1 cellular context compared by ENCODE assay signal in the genomic region with DNA sequence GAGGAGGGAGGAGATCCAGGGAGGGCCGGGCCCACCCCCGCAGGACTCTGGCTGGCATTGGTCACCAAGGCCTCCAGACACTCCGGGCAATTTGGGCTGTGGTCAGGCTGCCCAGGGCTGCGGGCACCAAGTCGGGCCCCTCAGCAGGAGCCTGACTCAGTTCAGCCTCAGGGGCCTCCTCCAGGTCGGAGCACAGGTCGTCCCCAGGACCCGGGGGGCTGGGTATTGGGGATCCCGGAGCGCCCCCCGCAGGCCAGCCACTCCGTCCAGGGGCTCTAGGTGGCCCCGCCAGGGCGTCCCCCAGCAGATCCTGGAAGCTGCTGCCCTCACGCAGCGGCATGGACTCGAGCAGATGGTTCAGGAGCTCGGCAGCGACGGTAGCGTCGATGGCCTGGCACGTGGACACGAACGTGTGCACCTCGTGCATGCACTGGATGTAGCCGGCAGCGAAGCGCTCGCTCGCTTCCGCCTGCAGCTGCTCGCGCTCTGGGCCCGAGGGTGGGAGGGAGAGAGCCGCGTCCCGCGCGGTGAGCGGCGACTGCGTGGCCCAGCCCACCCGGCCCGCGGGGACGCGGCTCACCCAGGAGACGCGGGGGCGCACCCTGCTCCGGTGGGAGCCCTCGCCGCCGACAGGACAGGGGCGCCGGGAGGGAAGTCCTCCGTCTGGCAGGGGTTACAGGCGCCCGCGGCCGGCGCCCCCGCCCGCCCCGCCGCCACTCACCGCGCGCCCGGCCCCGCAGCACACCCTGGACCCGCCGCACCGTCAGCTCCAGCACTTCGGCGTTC.
TF ChIP-seq lines count a peak whose summit lies in the region.

No MANE protein-coding gene starts in this region.

TF ChIP-seq in WTC11, 78 proteins besides CTCF, POLR2A, EP300 and RAD21 (continued from another document and continues in another):
- TF ChIP-seq FOXP1 (CRISPR knock-in tag; IDR thresholded peaks at IDR 0.05; ENCODE audit: borderline replicate concordance) (peak; percentile 100), JUN (CRISPR knock-in tag; IDR thresholded peaks at IDR 0.05) (peak; percentile 99), OVOL2 (CRISPR knock-in tag; IDR thresholded peaks at IDR 0.05; ENCODE audit: borderline replicate concordance) (no peak), TP53 (CRISPR knock-in tag; IDR thresholded peaks at IDR 0.05) (peak; percentile 99), ZNF219 (CRISPR knock-in tag; IDR thresholded peaks at IDR 0.05; ENCODE audit: borderline replicate concordance) (peak; percentile 99), ZBTB21 (CRISPR knock-in tag; IDR thresholded peaks at IDR 0.05; ENCODE audit: borderline replicate concordance) (peak; percentile 96), NFATC4 (CRISPR knock-in tag; IDR thresholded peaks at IDR 0.05) (no peak), JAZF1 (CRISPR knock-in tag; IDR thresholded peaks at IDR 0.05) (no peak), RORB (CRISPR knock-in tag; IDR thresholded peaks at IDR 0.05) (no peak), GTF2I (CRISPR knock-in tag; conservative IDR thresholded peaks at IDR 0.05) (no peak), GRHL2 (CRISPR knock-in tag; IDR thresholded peaks at IDR 0.05; ENCODE audit: insufficient replicate concordance, severe bottlenecking) (no peak), ZNF263 (CRISPR knock-in tag; IDR thresholded peaks at IDR 0.05; ENCODE audit: low read depth) (peak; percentile 84; the same call in 1 of the 2 replicates), MXD4 (CRISPR knock-in tag; IDR thresholded peaks at IDR 0.05; ENCODE audit: borderline replicate concordance) (no peak), RELA (CRISPR knock-in tag; IDR thresholded peaks at IDR 0.05; ENCODE audit: borderline replicate concordance) (peak; percentile 100), ZNF423 (CRISPR knock-in tag; IDR thresholded peaks at IDR 0.05) (no peak), NFE2L1 (CRISPR knock-in tag; IDR thresholded peaks at IDR 0.05) (peak; percentile 99), ZNF317 (CRISPR knock-in tag; IDR thresholded peaks at IDR 0.05; ENCODE audit: borderline replicate concordance, low read depth) (peak; percentile 79; the same call in 1 of the 2 replicates), ZNF671 (CRISPR knock-in tag; IDR thresholded peaks at IDR 0.05) (no peak), CBFB (CRISPR knock-in tag; IDR thresholded peaks at IDR 0.05; ENCODE audit: low read depth) (no peak), EMX1 (CRISPR knock-in tag; IDR thresholded peaks at IDR 0.05) (no peak), IRF2 (CRISPR knock-in tag; IDR thresholded peaks at IDR 0.05; ENCODE audit: borderline replicate concordance, low read depth) (peak; percentile 93), CREB1 (CRISPR knock-in tag; IDR thresholded peaks at IDR 0.05) (peak; percentile 99), FOXJ3 (CRISPR knock-in tag; IDR thresholded peaks at IDR 0.05; ENCODE audit: borderline replicate concordance) (peak; percentile 83; the same call in 1 of the 2 replicates)
- TF ChIP-seq, protein P1, sequence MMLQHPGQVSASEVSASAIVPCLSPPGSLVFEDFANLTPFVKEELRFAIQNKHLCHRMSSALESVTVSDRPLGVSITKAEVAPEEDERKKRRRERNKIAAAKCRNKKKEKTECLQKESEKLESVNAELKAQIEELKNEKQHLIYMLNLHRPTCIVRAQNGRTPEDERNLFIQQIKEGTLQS (CRISPR knock-in tag; conservative IDR thresholded peaks at IDR 0.05), result peak; percentile 98
- TF ChIP-seq, protein P2, sequence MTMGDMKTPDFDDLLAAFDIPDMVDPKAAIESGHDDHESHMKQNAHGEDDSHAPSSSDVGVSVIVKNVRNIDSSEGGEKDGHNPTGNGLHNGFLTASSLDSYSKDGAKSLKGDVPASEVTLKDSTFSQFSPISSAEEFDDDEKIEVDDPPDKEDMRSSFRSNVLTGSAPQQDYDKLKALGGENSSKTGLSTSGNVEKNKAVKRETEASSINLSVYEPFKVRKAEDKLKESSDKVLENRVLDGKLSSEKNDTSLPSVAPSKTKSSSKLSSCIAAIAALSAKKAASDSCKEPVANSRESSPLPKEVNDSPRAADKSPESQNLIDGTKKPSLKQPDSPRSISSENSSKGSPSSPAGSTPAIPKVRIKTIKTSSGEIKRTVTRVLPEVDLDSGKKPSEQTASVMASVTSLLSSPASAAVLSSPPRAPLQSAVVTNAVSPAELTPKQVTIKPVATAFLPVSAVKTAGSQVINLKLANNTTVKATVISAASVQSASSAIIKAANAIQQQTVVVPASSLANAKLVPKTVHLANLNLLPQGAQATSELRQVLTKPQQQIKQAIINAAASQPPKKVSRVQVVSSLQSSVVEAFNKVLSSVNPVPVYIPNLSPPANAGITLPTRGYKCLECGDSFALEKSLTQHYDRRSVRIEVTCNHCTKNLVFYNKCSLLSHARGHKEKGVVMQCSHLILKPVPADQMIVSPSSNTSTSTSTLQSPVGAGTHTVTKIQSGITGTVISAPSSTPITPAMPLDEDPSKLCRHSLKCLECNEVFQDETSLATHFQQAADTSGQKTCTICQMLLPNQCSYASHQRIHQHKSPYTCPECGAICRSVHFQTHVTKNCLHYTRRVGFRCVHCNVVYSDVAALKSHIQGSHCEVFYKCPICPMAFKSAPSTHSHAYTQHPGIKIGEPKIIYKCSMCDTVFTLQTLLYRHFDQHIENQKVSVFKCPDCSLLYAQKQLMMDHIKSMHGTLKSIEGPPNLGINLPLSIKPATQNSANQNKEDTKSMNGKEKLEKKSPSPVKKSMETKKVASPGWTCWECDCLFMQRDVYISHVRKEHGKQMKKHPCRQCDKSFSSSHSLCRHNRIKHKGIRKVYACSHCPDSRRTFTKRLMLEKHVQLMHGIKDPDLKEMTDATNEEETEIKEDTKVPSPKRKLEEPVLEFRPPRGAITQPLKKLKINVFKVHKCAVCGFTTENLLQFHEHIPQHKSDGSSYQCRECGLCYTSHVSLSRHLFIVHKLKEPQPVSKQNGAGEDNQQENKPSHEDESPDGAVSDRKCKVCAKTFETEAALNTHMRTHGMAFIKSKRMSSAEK (CRISPR knock-in tag; IDR thresholded peaks at IDR 0.05; ENCODE audit: borderline replicate concordance), result no peak
- TF ChIP-seq, protein P3, sequence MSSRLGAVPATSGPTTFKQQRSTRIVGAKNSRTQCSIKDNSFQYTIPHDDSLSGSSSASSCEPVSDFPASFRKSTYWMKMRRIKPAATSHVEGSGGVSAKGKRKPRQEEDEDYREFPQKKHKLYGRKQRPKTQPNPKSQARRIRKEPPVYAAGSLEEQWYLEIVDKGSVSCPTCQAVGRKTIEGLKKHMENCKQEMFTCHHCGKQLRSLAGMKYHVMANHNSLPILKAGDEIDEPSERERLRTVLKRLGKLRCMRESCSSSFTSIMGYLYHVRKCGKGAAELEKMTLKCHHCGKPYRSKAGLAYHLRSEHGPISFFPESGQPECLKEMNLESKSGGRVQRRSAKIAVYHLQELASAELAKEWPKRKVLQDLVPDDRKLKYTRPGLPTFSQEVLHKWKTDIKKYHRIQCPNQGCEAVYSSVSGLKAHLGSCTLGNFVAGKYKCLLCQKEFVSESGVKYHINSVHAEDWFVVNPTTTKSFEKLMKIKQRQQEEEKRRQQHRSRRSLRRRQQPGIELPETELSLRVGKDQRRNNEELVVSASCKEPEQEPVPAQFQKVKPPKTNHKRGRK (CRISPR knock-in tag; IDR thresholded peaks at IDR 0.05; ENCODE audit: borderline replicate concordance), result peak; percentile 87; the same call in 1 of the 2 replicates
- TF ChIP-seq, protein P4, sequence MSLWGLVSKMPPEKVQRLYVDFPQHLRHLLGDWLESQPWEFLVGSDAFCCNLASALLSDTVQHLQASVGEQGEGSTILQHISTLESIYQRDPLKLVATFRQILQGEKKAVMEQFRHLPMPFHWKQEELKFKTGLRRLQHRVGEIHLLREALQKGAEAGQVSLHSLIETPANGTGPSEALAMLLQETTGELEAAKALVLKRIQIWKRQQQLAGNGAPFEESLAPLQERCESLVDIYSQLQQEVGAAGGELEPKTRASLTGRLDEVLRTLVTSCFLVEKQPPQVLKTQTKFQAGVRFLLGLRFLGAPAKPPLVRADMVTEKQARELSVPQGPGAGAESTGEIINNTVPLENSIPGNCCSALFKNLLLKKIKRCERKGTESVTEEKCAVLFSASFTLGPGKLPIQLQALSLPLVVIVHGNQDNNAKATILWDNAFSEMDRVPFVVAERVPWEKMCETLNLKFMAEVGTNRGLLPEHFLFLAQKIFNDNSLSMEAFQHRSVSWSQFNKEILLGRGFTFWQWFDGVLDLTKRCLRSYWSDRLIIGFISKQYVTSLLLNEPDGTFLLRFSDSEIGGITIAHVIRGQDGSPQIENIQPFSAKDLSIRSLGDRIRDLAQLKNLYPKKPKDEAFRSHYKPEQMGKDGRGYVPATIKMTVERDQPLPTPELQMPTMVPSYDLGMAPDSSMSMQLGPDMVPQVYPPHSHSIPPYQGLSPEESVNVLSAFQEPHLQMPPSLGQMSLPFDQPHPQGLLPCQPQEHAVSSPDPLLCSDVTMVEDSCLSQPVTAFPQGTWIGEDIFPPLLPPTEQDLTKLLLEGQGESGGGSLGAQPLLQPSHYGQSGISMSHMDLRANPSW (CRISPR knock-in tag; conservative IDR thresholded peaks at IDR 0.05; ENCODE audit: low read depth), result no peak
- TF ChIP-seq, protein P5, sequence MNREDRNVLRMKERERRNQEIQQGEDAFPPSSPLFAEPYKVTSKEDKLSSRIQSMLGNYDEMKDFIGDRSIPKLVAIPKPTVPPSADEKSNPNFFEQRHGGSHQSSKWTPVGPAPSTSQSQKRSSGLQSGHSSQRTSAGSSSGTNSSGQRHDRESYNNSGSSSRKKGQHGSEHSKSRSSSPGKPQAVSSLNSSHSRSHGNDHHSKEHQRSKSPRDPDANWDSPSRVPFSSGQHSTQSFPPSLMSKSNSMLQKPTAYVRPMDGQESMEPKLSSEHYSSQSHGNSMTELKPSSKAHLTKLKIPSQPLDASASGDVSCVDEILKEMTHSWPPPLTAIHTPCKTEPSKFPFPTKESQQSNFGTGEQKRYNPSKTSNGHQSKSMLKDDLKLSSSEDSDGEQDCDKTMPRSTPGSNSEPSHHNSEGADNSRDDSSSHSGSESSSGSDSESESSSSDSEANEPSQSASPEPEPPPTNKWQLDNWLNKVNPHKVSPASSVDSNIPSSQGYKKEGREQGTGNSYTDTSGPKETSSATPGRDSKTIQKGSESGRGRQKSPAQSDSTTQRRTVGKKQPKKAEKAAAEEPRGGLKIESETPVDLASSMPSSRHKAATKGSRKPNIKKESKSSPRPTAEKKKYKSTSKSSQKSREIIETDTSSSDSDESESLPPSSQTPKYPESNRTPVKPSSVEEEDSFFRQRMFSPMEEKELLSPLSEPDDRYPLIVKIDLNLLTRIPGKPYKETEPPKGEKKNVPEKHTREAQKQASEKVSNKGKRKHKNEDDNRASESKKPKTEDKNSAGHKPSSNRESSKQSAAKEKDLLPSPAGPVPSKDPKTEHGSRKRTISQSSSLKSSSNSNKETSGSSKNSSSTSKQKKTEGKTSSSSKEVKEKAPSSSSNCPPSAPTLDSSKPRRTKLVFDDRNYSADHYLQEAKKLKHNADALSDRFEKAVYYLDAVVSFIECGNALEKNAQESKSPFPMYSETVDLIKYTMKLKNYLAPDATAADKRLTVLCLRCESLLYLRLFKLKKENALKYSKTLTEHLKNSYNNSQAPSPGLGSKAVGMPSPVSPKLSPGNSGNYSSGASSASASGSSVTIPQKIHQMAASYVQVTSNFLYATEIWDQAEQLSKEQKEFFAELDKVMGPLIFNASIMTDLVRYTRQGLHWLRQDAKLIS (CRISPR knock-in tag; IDR thresholded peaks at IDR 0.05; ENCODE audit: borderline replicate concordance), result peak; percentile 97; the same call in 1 of the 2 replicates
- TF ChIP-seq, protein P6, sequence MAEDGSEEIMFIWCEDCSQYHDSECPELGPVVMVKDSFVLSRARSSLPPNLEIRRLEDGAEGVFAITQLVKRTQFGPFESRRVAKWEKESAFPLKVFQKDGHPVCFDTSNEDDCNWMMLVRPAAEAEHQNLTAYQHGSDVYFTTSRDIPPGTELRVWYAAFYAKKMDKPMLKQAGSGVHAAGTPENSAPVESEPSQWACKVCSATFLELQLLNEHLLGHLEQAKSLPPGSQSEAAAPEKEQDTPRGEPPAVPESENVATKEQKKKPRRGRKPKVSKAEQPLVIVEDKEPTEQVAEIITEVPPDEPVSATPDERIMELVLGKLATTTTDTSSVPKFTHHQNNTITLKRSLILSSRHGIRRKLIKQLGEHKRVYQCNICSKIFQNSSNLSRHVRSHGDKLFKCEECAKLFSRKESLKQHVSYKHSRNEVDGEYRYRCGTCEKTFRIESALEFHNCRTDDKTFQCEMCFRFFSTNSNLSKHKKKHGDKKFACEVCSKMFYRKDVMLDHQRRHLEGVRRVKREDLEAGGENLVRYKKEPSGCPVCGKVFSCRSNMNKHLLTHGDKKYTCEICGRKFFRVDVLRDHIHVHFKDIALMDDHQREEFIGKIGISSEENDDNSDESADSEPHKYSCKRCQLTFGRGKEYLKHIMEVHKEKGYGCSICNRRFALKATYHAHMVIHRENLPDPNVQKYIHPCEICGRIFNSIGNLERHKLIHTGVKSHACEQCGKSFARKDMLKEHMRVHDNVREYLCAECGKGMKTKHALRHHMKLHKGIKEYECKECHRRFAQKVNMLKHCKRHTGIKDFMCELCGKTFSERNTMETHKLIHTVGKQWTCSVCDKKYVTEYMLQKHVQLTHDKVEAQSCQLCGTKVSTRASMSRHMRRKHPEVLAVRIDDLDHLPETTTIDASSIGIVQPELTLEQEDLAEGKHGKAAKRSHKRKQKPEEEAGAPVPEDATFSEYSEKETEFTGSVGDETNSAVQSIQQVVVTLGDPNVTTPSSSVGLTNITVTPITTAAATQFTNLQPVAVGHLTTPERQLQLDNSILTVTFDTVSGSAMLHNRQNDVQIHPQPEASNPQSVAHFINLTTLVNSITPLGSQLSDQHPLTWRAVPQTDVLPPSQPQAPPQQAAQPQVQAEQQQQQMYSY (CRISPR knock-in tag; IDR thresholded peaks at IDR 0.05), result peak; percentile 88
- TF ChIP-seq, protein P7, sequence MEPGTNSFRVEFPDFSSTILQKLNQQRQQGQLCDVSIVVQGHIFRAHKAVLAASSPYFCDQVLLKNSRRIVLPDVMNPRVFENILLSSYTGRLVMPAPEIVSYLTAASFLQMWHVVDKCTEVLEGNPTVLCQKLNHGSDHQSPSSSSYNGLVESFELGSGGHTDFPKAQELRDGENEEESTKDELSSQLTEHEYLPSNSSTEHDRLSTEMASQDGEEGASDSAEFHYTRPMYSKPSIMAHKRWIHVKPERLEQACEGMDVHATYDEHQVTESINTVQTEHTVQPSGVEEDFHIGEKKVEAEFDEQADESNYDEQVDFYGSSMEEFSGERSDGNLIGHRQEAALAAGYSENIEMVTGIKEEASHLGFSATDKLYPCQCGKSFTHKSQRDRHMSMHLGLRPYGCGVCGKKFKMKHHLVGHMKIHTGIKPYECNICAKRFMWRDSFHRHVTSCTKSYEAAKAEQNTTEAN (CRISPR knock-in tag; IDR thresholded peaks at IDR 0.05), result peak; percentile 99
- TF ChIP-seq, protein P8, sequence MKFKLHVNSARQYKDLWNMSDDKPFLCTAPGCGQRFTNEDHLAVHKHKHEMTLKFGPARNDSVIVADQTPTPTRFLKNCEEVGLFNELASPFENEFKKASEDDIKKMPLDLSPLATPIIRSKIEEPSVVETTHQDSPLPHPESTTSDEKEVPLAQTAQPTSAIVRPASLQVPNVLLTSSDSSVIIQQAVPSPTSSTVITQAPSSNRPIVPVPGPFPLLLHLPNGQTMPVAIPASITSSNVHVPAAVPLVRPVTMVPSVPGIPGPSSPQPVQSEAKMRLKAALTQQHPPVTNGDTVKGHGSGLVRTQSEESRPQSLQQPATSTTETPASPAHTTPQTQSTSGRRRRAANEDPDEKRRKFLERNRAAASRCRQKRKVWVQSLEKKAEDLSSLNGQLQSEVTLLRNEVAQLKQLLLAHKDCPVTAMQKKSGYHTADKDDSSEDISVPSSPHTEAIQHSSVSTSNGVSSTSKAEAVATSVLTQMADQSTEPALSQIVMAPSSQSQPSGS (CRISPR knock-in tag; IDR thresholded peaks at IDR 0.05; ENCODE audit: borderline replicate concordance, low read depth), result peak; percentile 99
- TF ChIP-seq, protein P9, sequence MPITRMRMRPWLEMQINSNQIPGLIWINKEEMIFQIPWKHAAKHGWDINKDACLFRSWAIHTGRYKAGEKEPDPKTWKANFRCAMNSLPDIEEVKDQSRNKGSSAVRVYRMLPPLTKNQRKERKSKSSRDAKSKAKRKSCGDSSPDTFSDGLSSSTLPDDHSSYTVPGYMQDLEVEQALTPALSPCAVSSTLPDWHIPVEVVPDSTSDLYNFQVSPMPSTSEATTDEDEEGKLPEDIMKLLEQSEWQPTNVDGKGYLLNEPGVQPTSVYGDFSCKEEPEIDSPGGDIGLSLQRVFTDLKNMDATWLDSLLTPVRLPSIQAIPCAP (CRISPR knock-in tag; IDR thresholded peaks at IDR 0.05), result peak; percentile 99
